Comparison of ENCODE assay signal across 14 cellular contexts in the genomic region with DNA sequence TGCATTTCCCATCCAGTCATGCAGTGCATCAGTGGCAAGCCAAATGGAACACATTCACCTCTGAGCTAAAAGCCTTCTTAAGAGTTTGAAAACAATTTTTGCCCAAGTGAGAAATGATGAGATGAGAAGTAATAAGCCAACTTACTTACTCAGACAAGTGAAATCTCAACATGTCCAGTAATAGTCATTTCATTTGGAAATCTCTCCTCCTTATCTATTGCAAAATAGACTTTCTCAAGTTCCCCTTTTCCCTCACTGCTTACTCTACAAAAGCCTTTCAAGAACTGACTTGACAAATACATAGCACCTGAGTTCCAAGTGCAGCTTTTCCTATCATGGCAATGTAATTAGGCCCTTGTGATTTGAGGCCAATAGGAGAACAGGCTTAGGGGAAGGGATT.
DNase-seq lines count a peak whose midpoint lies in the region; ATAC-seq and TF ChIP-seq lines count a peak whose summit lies in the region.
"Had no signal": no experiment of that assay in that cellular context is flagged by ENCODE, and none has a peak within 500 bp of the region (broad histone marks: within the 10 kb centered on the region; RNA-seq: fewer than 3 reads in every experiment).

No MANE protein-coding gene starts in this region.

- DNase-seq in SIG-M5 treated with dmso at 0.1 percent for 504 hours (lab: John Stamatoyannopoulos, UW; ENCODE audit: unreplicated experiment) (peak; percentile 76), SIG-M5 (lab: John Stamatoyannopoulos, UW) (no peak), adipocyte (ENCODE audit: low read depth) (peak; percentile 47), left ventricle myocardium superior (no peak), thyroid gland (peak; percentile 16 to 42), WERI-Rb-1 (no peak)
- DNase-seq: activated CD4-positive, alpha-beta T cell treated with anti-CD3 and anti-CD28 coated beads for 1 hour; activated naive CD8-positive, alpha-beta T cell treated with anti-CD3 and anti-CD28 coated beads for 36 hours; activated T-cell treated with anti-CD3 and anti-CD28 coated beads for 4 hours; NCI-H2227 treated with DMSO at 0.1 percent for 48 hours; stimulated activated naive CD8-positive, alpha-beta T cell treated with anti-CD3 and anti-CD28 coated beads, Interleukin-15, Interleukin-2, amounts not matched to agents 100 U/mL and 50 U/mL, for 24 hours had no signal

- H3K9me3 ChIP-seq in adipocyte (ENCODE audit: control insufficient read depth, low read length): no peaks in the 10 kb centered on the region
- no peaks in the 10 kb centered on the region for H3K9me3 ChIP-seq in thyroid gland
- no peaks in the 10 kb centered on the region for H3K9me3 ChIP-seq in WERI-Rb-1 (ENCODE audit: severe bottlenecking)

- H3K27ac ChIP-seq in thyroid gland (peak overlapping the region; percentile 13 to 70 (median 58)), WERI-Rb-1 (no peak overlapping the region)

- H3K36me3 ChIP-seq in adipocyte (ENCODE audit: control insufficient read depth, insufficient read depth, low read length, severe bottlenecking): no peaks in the 10 kb centered on the region
- no peaks in the 10 kb centered on the region for H3K36me3 ChIP-seq in thyroid gland
- H3K36me3 ChIP-seq in WERI-Rb-1: no peaks in the 10 kb centered on the region

- H3K4me3 ChIP-seq in adipocyte (ENCODE audit: low read length): no peak overlapping the region
- H3K4me3 ChIP-seq in thyroid gland (replicated peaks in 1 of 3): no peak overlapping the region
- H3K4me3 ChIP-seq in WERI-Rb-1 (ENCODE audit: low read depth, low read length): no peak overlapping the region

- H3K4me1 ChIP-seq in adipocyte (ENCODE audit: control insufficient read depth, insufficient read depth, low read length): peaks cover 45% of the 10 kb centered on the region
- peaks cover 22 to 34% of the 10 kb centered on the region in 2 donors for H3K4me1 ChIP-seq in thyroid gland

- TF ChIP-seq CTCF in thyroid gland (IDR thresholded peaks at IDR 0.05): no peak
- no peak for TF ChIP-seq CTCF in WERI-Rb-1 (IDR thresholded peaks at IDR 0.05; ENCODE audit: low read depth, low read length)

- ATAC-seq in left ventricle myocardium superior (peak; percentile 60), HG02973 (IDR thresholded peaks at IDR 0.05; ENCODE audit: unreplicated experiment) (no peak), HG03095 (IDR thresholded peaks at IDR 0.05; ENCODE audit: unreplicated experiment) (no peak)
- ATAC-seq: natural killer cell treated with Interleukin-12 subunit alpha and Interleukin-12 subunit beta and Interleukin-15 and Interleukin-18, amount 100 ng/mL, for 72 hours; stimulated activated naive CD8-positive, alpha-beta T cell treated with anti-CD3 and anti-CD28 coated beads, Interleukin-15, Interleukin-2, amounts not matched to agents 100 U/mL and 50 U/mL, for 24 hours had no signal

- peak overlapping the region; percentile 59 for H3K9ac ChIP-seq in adipocyte (ENCODE audit: low read length)

- intact Hi-C loops in left ventricle myocardium superior (cut with micrococcal nuclease): no loop called here
- intact Hi-C loops in thyroid gland (cut with DNase I): no loop called here

- no peaks in the 10 kb centered on the region for H3K27me3 ChIP-seq in adipocyte (replicated peaks; ENCODE audit: control insufficient read depth, insufficient read depth, low read length)
- H3K27me3 ChIP-seq in thyroid gland: no peaks in the 10 kb centered on the region
- H3K27me3 ChIP-seq in WERI-Rb-1 (ENCODE audit: insufficient read depth, low read depth, severe bottlenecking): peaks cover 2% of the 10 kb centered on the region

- no peak for TF ChIP-seq POLR2A in thyroid gland (IDR thresholded peaks at IDR 0.05)

Comparison
In these comparisons a context has a peak if more than half of its experiments do, and no peak if none do; other contexts are left out.
1. DNase-seq: peak in SIG-M5 treated with dmso at 0.1 percent for 504 hours (single experiment), adipocyte (single experiment) and thyroid gland (2 of 2); none in SIG-M5 (single experiment), left ventricle myocardium superior (single experiment) and WERI-Rb-1 (single experiment).